In the genomic region with DNA sequence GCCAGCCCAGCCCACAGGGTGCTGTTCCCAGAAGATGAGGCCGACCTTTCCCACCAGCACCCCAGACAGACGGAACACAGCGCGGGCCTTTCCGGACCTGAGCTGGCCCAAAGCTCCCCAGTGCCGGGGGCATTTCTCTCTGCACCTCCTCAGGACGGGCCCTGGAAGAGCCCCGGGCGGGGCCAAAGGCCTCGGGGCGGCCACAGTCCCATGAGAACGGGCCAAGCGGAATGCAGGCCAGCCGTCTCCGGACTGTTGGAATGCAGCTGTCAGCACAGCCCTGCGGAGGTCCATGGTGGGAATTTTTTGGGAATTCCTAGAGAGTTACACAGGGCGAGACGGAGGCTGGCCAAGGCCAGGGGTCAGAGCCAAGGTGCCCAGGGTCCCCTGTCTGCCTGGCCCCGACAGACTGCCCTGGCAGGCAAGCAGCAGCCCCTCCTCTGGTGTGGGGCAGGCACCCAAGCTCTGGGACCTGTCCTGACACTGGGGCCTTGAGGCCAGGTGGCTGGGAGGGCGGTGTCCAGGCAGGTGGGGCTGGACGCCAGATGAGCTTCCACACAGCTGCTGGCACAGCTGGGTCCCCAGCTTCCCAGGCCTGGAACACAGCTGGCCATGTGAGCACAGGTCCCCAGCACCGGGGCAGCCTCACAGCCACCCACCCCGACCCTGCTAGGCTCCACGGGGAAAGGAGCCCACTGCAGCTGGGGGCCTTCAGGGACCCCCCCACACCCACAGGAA, we compare ENCODE assay signal across 16 cellular contexts.
DNase-seq lines count a peak whose midpoint lies in the region; ATAC-seq and TF ChIP-seq lines count a peak whose summit lies in the region.
"Had no signal": no experiment of that assay in that cellular context is flagged by ENCODE, and none has a peak within 500 bp of the region (broad histone marks: within the 10 kb centered on the region; RNA-seq: fewer than 3 reads in every experiment).

No MANE protein-coding gene starts in this region.

- H3K4me3 ChIP-seq in fibroblast of pulmonary artery (replicated peaks; ENCODE audit: low read depth, low read length) (no peak overlapping the region), neuronal stem cell (ENCODE audit: low read length in 2 of 2) (no peak overlapping the region)
- no peak overlapping the region for H3K4me3 ChIP-seq in CD8-positive, alpha-beta memory T cell (ENCODE audit: low read length)

- H2AK5ac ChIP-seq in neuronal stem cell (ENCODE audit: low read depth, low read length): peak overlapping the region; percentile 56

- H3K27me3 ChIP-seq in neuronal stem cell (ENCODE audit: control insufficient read depth in 3 of 3, insufficient read depth in 3 of 3, low read depth in 1 of 3, low read length in 3 of 3): no peaks in the 10 kb centered on the region
- H3K27me3 ChIP-seq in CD8-positive, alpha-beta memory T cell (ENCODE audit: insufficient read depth, low read length, poor library complexity, severe bottlenecking): no peaks in the 10 kb centered on the region

- H2AFZ ChIP-seq in neuronal stem cell (ENCODE audit: low read length): no peak overlapping the region

- peak overlapping the region; percentile 56 for H3K14ac ChIP-seq in neuronal stem cell (ENCODE audit: low read length)

- peaks cover 16% of the 10 kb centered on the region for H3K79me1 ChIP-seq in neuronal stem cell (ENCODE audit: low read depth, low read length)

- peak overlapping the region; percentile 38 for H3K18ac ChIP-seq in neuronal stem cell (ENCODE audit: low read length)

- H3K36me3 ChIP-seq in neuronal stem cell (replicated peaks in 1 of 2; ENCODE audit: control insufficient read depth in 2 of 2, insufficient read depth in 2 of 2, low read length in 2 of 2): no peaks in the 10 kb centered on the region
- no peaks in the 10 kb centered on the region for H3K36me3 ChIP-seq in CD8-positive, alpha-beta memory T cell (ENCODE audit: insufficient read depth, low read length)

- no peak overlapping the region for H3K27ac Mint-ChIP-seq in CD8-positive, alpha-beta memory T cell
- H3K27ac Mint-ChIP-seq: immature natural killer cell; naive thymus-derived CD8-positive, alpha-beta T cell had no signal

- no peak overlapping the region for H2BK12ac ChIP-seq in neuronal stem cell (ENCODE audit: low read length)

- DNase-seq in ELF-1 (ENCODE audit: low read depth, low spot score) (peak; percentile 85), RWPE1 (ENCODE audit: low spot score) (no peak), fibroblast of pulmonary artery (ENCODE audit: low read depth) (peak; percentile 51), neuronal stem cell (ENCODE audit: low spot score) (no peak), cerebellum (ENCODE audit: low spot score) (no peak), NCI-H2029 treated with DMSO at 0.1 percent for 48 hours (lab: John Stamatoyannopoulos, UW) (no peak)
- no peak for DNase-seq in CD8-positive, alpha-beta memory T cell
- DNase-seq: activated CD4-positive, alpha-beta T cell treated with anti-CD3 and anti-CD28 coated beads for 48 hours; activated effector memory CD4-positive, alpha-beta T cell treated with Interleukin-2 at 50 U/mL for 16 hours; immature natural killer cell; naive thymus-derived CD8-positive, alpha-beta T cell; NCI-H1694 treated with DMSO at 0.1 percent for 48 hours; SW 1271 had no signal

- H3K9me3 ChIP-seq in neuronal stem cell (replicated peaks in 1 of 2; ENCODE audit: control insufficient read depth in 2 of 2, insufficient read depth in 1 of 2, low read depth in 1 of 2, low read length in 2 of 2): no peaks in the 10 kb centered on the region
- no peaks in the 10 kb centered on the region for H3K9me3 ChIP-seq in CD8-positive, alpha-beta memory T cell (ENCODE audit: low read length)

- CTCF ChIA-PET in RWPE1 (lab: Yijun Ruan, JAX): interaction anchor here (0.7 to 1.1 kb wide), 2 partner anchors 71 to 95 kb away, joined by 3 to 4 read pairs; no protein-coding TSS in a partner anchor
- CTCF ChIA-PET in CD8-positive, alpha-beta memory T cell (lab: Charles Lee): no interaction called here

- H2BK5ac ChIP-seq in neuronal stem cell (ENCODE audit: low read length): no peak overlapping the region

- no peak overlapping the region for H3K4me2 ChIP-seq in neuronal stem cell (ENCODE audit: insufficient read depth, low read length, poor library complexity, severe bottlenecking)
- H3K4me2 ChIP-seq: KMS-11 had no signal

- H3K4ac ChIP-seq in neuronal stem cell (ENCODE audit: low read length): no peak overlapping the region

- H3K9me3 Mint-ChIP-seq in CD8-positive, alpha-beta memory T cell: no peaks in the 10 kb centered on the region
- H3K9me3 Mint-ChIP-seq: central memory CD8-positive, alpha-beta T cell; immature natural killer cell; naive thymus-derived CD8-positive, alpha-beta T cell had no signal

- H3K27me3 Mint-ChIP-seq in CD8-positive, alpha-beta memory T cell: no peaks in the 10 kb centered on the region
- H3K27me3 Mint-ChIP-seq: central memory CD8-positive, alpha-beta T cell; naive thymus-derived CD8-positive, alpha-beta T cell had no signal

- WGBS in neuronal stem cell (ENCODE audit: extremely low coverage in 2 of 2, insufficient read length in 2 of 2, insufficient replicate concordance in 1 of 2), 2 donors: no CpG with 5 or more reads among the region's 24 CpGs

- ATAC-seq in HG02840 (IDR thresholded peaks at IDR 0.05; ENCODE audit: low FRiP score, unreplicated experiment): no peak
- ATAC-seq: naive thymus-derived CD8-positive, alpha-beta T cell had no signal

- peak overlapping the region; percentile 43 for H4K8ac ChIP-seq in neuronal stem cell (ENCODE audit: low read depth, low read length)

- H2BK15ac ChIP-seq in neuronal stem cell (ENCODE audit: low read length): no peak overlapping the region

- peak overlapping the region; percentile 65 for H3K23ac ChIP-seq in neuronal stem cell (ENCODE audit: low read depth, low read length, poor library complexity)

- H3K4me3 Mint-ChIP-seq in CD8-positive, alpha-beta memory T cell: no peak overlapping the region
- H3K4me3 Mint-ChIP-seq: central memory CD8-positive, alpha-beta T cell; immature natural killer cell; naive thymus-derived CD8-positive, alpha-beta T cell had no signal

- no peaks in the 10 kb centered on the region for H3K4me1 Mint-ChIP-seq in CD8-positive, alpha-beta memory T cell
- H3K4me1 Mint-ChIP-seq: central memory CD8-positive, alpha-beta T cell; immature natural killer cell; naive thymus-derived CD8-positive, alpha-beta T cell had no signal

- POLR2A ChIA-PET in RWPE1 (lab: Yijun Ruan, JAX; ENCODE audit: low non-redundant PET): no interaction called here
- POLR2A ChIA-PET in CD8-positive, alpha-beta memory T cell (lab: Charles Lee): no interaction called here

- no peak for TF ChIP-seq CTCF in RWPE1 (conservative IDR thresholded peaks at IDR 0.05; ENCODE audit: low read depth)
- TF ChIP-seq CTCF in fibroblast of pulmonary artery (IDR thresholded peaks at IDR 0.05; ENCODE audit: low read length, missing control alignments): no peak

- peaks cover 21 to 26% of the 10 kb centered on the region in 2 donors for H3K4me1 ChIP-seq in neuronal stem cell (ENCODE audit: control insufficient read depth in 2 of 2, insufficient read depth in 1 of 2, low read depth in 1 of 2, low read length in 2 of 2)
- H3K4me1 ChIP-seq in CD8-positive, alpha-beta memory T cell (ENCODE audit: insufficient read depth, low read length): no peaks in the 10 kb centered on the region

- H3K9ac ChIP-seq in neuronal stem cell (ENCODE audit: low read depth, low read length, poor library complexity): peak overlapping the region; percentile 44
- H3K9ac ChIP-seq: KMS-11 had no signal

- peak overlapping the region; percentile 76 for H3K27ac ChIP-seq in RWPE1
- no peak overlapping the region for H3K27ac ChIP-seq in neuronal stem cell (replicated peaks; ENCODE audit: low read length)
- H3K27ac ChIP-seq in CD8-positive, alpha-beta memory T cell (ENCODE audit: low read depth, low read length): no peak overlapping the region
- H3K27ac ChIP-seq: KMS-11 had no signal

- H4K91ac ChIP-seq in neuronal stem cell (ENCODE audit: low read depth, low read length, poor library complexity): no peak overlapping the region

- no peaks in the 10 kb centered on the region for H3K36me3 Mint-ChIP-seq in CD8-positive, alpha-beta memory T cell
- H3K36me3 Mint-ChIP-seq: immature natural killer cell; naive thymus-derived CD8-positive, alpha-beta T cell had no signal

- no peak overlapping the region for H2BK120ac ChIP-seq in neuronal stem cell (ENCODE audit: low read depth, low read length)

Comparison
In these comparisons a context has a peak if more than half of its experiments do, and no peak if none do; other contexts are left out.
1. DNase-seq: peak in ELF-1 (single experiment) and fibroblast of pulmonary artery (single experiment); none in RWPE1 (single experiment), neuronal stem cell (single experiment), CD8-positive, alpha-beta memory T cell (0 of 5), cerebellum (single experiment) and NCI-H2029 treated with DMSO at 0.1 percent for 48 hours (single experiment).